In genomic region chr6:146542881-146543210, GRCh38 we compare ENCODE assay signal across 8 cellular contexts. TPM values are rescaled to one million over a fixed set of nuclear protein-coding genes. Genes with fewer than 3 reads are reported as not detected.
A peak's percentile ranks its signal among the peaks of the same experiment; 100 is the strongest.
DNase-seq lines count a peak whose midpoint lies in the region; TF ChIP-seq lines count a peak whose summit lies in the region.

No MANE protein-coding gene starts in this region.

- H3K27me3 ChIP-seq in BJ (ENCODE audit: control insufficient read depth, insufficient read depth, low read length) (no peaks in the 10 kb centered on the region), fibroblast of lung (ENCODE audit: control insufficient read depth, insufficient read depth, low read length) (no peaks in the 10 kb centered on the region), neuronal stem cell (ENCODE audit: control insufficient read depth in 3 of 3, insufficient read depth in 3 of 3, low read depth in 1 of 3, low read length in 3 of 3) (no peaks in the 10 kb centered on the region)

- no peak overlapping the region for H2BK120ac ChIP-seq in neuronal stem cell (ENCODE audit: low read depth, low read length)

- no peak overlapping the region for H2BK12ac ChIP-seq in neuronal stem cell (ENCODE audit: low read length)

- H3K79me1 ChIP-seq in neuronal stem cell (ENCODE audit: low read depth, low read length), result no peaks in the 10 kb centered on the region

- no peak overlapping the region for H2BK5ac ChIP-seq in neuronal stem cell (ENCODE audit: low read length)

- H3K36me3 ChIP-seq in BJ (ENCODE audit: control insufficient read depth, insufficient read depth, low read length), result no peaks in the 10 kb centered on the region
- H3K36me3 ChIP-seq in fibroblast of lung (ENCODE audit: control insufficient read depth, insufficient read depth, low read length), result no peaks in the 10 kb centered on the region
- no peaks in the 10 kb centered on the region for H3K36me3 ChIP-seq in neuronal stem cell (replicated peaks in 1 of 2; ENCODE audit: control insufficient read depth in 2 of 2, insufficient read depth in 2 of 2, low read length in 2 of 2)

- no peak overlapping the region for H4K8ac ChIP-seq in neuronal stem cell (ENCODE audit: low read depth, low read length)

- POLR2A ChIA-PET in BJ (lab: Charles Lee) (no interaction called here), RWPE1 (lab: Yijun Ruan, JAX; ENCODE audit: low non-redundant PET) (no interaction called here)

- peak overlapping the region; percentile 74 for H3K4me2 ChIP-seq in fibroblast of lung (ENCODE audit: extremely low read depth, insufficient read depth, low read length)
- peak overlapping the region; percentile 90 for H3K4me2 ChIP-seq in neuronal stem cell (ENCODE audit: insufficient read depth, low read length, poor library complexity, severe bottlenecking)

- CTCF ChIA-PET in BJ (lab: Yijun Ruan, JAX) (interaction anchor here (0.7 to 1.5 kb wide), 4 partner anchors 8 to 839 kb away, joined by 3 to 5 read pairs (median 4); no protein-coding TSS in a partner anchor), RWPE1 (lab: Yijun Ruan, JAX) (no interaction called here)

- no peak overlapping the region for H2BK15ac ChIP-seq in neuronal stem cell (ENCODE audit: low read length)

- no CpG with 5 or more reads among the region's 9 CpGs for WGBS in neuronal stem cell (ENCODE audit: extremely low coverage in 2 of 2, insufficient read length in 2 of 2, insufficient replicate concordance in 1 of 2), 2 donors

- TF ChIP-seq CTCF in BJ (IDR thresholded peaks at IDR 0.05; ENCODE audit: insufficient read depth, low read depth, low read length) (no peak), RWPE1 (conservative IDR thresholded peaks at IDR 0.05; ENCODE audit: low read depth) (no peak), fibroblast of lung (conservative IDR thresholded peaks at IDR 0.05 in 1 of 2, IDR thresholded peaks at IDR 0.05 in 1 of 2; ENCODE audit: low read depth in 1 of 2, low read length in 2 of 2) (peak in 1 of 2 donors; percentile 5)

- peaks cover 34% of the 10 kb centered on the region for H3K79me2 ChIP-seq in fibroblast of lung (ENCODE audit: control insufficient read depth, insufficient read depth, low read length)

- DNase-seq in BJ (ENCODE audit: low read depth) (no peak), RWPE1 (ENCODE audit: low spot score) (no peak), fibroblast of lung (ENCODE audit: low read depth in 2 of 2) (peak in 1 of 2 donors; percentile 49), neuronal stem cell (ENCODE audit: low spot score) (no peak), medulla oblongata (ENCODE audit: extremely low spot score) (no peak), EL (no peak), NCI-H2171 treated with DMSO at 0.1 percent for 48 hours (lab: John Stamatoyannopoulos, UW) (no peak), NCI-H1105 treated with DMSO at 0.1 percent for 48 hours (lab: John Stamatoyannopoulos, UW) (no peak)

- no peaks in the 10 kb centered on the region for H4K20me1 ChIP-seq in fibroblast of lung (ENCODE audit: control insufficient read depth, extremely low read depth, insufficient read depth, low read length)

- H3K27ac ChIP-seq in RWPE1, result peak overlapping the region; percentile 89
- peak overlapping the region; percentile 76 for H3K27ac ChIP-seq in fibroblast of lung (ENCODE audit: insufficient read depth, low read length)
- H3K27ac ChIP-seq in neuronal stem cell (replicated peaks; ENCODE audit: low read length), result no peak overlapping the region

- no peak overlapping the region for H4K91ac ChIP-seq in neuronal stem cell (ENCODE audit: low read depth, low read length, poor library complexity)

- no peak overlapping the region for H3K18ac ChIP-seq in neuronal stem cell (ENCODE audit: low read length)

- H3K14ac ChIP-seq in neuronal stem cell (ENCODE audit: low read length), result no peak overlapping the region

- H2AFZ ChIP-seq in fibroblast of lung (ENCODE audit: low read length) (peak overlapping the region; percentile 87), neuronal stem cell (ENCODE audit: low read length) (peak overlapping the region; percentile 69)

- H3K23ac ChIP-seq in neuronal stem cell (ENCODE audit: low read depth, low read length, poor library complexity), result no peak overlapping the region

- H3K9ac ChIP-seq in fibroblast of lung (ENCODE audit: insufficient read depth, low read length) (peak overlapping the region; percentile 60), neuronal stem cell (ENCODE audit: low read depth, low read length, poor library complexity) (no peak overlapping the region)

- H3K9me3 ChIP-seq in fibroblast of lung (ENCODE audit: control insufficient read depth, insufficient read depth, low read depth, low read length), result no peaks in the 10 kb centered on the region
- no peaks in the 10 kb centered on the region for H3K9me3 ChIP-seq in neuronal stem cell (replicated peaks in 1 of 2; ENCODE audit: control insufficient read depth in 2 of 2, insufficient read depth in 1 of 2, low read depth in 1 of 2, low read length in 2 of 2)

- H2AK5ac ChIP-seq in neuronal stem cell (ENCODE audit: low read depth, low read length), result peak overlapping the region; percentile 26

- H3K4me3 ChIP-seq in BJ (ENCODE audit: low read depth, low read length) (peak overlapping the region; percentile 53), fibroblast of lung (replicated peaks in 1 of 4; ENCODE audit: control extremely low read depth in 1 of 4, insufficient read depth in 1 of 4, low read depth in 3 of 4, low read length in 4 of 4) (peak overlapping the region; percentile 42 to 61 (median 47)), neuronal stem cell (ENCODE audit: low read length in 2 of 2) (peak overlapping the region in 1 of 2 donors; percentile 67)

- peaks cover 6% of the 10 kb centered on the region for H3K4me1 ChIP-seq in fibroblast of lung (ENCODE audit: control insufficient read depth, extremely low read depth, insufficient read depth, low read length)
- H3K4me1 ChIP-seq in neuronal stem cell (ENCODE audit: control insufficient read depth in 2 of 2, insufficient read depth in 1 of 2, low read depth in 1 of 2, low read length in 2 of 2), result peaks cover 0 to 5% of the 10 kb centered on the region in 2 donors

- no peak overlapping the region for H3K4ac ChIP-seq in neuronal stem cell (ENCODE audit: low read length)

RNA-seq across cellular contexts. Expression of gene RAB32, which starts 0.8 kb away (rescaled TPM):
- 77.3 and 86.5 TPM in 2 replicates for polyA plus RNA-seq in BJ (2011; rRNA removed)
- polyA minus RNA-seq in BJ (2011; rRNA and poly(A)+ RNA removed), result 9.2 and 16.6 TPM in 2 replicates
- 114 and 131 TPM in 2 replicates for total RNA-seq in fibroblast of lung
- polyA plus RNA-seq in fibroblast of lung, result 116 and 121 TPM in 2 replicates
- 103 and 126 TPM in 2 replicates for polyA plus RNA-seq in fibroblast of lung (2012)
- polyA minus RNA-seq in fibroblast of lung (ENCODE audit: low replicate concordance), result 12.4 and 14.0 TPM in 2 replicates
- polyA plus RNA-seq in neuronal stem cell (2013, experiment 1 of 2), result 9.1 TPM
- 9.6 TPM for polyA plus RNA-seq in neuronal stem cell (2013, experiment 2 of 2)

RNA-seq across cellular contexts. Expression of gene ADGB, which starts 55.9 kb away (rescaled TPM):
- not detected in 2 replicates for polyA plus RNA-seq in BJ (2011; rRNA removed)
- polyA minus RNA-seq in BJ (2011; rRNA and poly(A)+ RNA removed), result not detected in 2 replicates
- not detected in 2 replicates for total RNA-seq in fibroblast of lung
- polyA plus RNA-seq in fibroblast of lung, result not detected in 2 replicates
- not detected in 2 replicates for polyA plus RNA-seq in fibroblast of lung (2012)
- not detected in 2 replicates for polyA minus RNA-seq in fibroblast of lung (ENCODE audit: low replicate concordance)
- polyA plus RNA-seq in neuronal stem cell (2013, experiment 1 of 2), result 0.01 TPM
- 0.04 TPM for polyA plus RNA-seq in neuronal stem cell (2013, experiment 2 of 2)
